Comparison of ENCODE assay signal across 1 cellular context in the genomic region with DNA sequence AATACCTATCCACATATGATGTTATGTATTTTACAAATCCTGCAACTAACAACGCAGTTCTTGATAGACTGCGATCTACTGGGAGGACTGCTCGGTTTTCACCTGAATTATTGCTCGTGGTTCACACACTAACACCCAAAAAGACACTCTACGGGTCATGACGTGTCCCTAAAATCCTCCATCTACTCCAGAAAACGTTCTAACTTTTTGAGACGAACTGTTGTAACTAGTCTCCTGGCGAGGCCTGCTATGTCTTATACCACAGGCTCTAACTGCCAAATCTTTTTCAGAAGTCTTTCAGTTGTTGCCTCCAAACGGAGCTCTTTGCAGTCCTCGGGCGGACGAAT.
TF ChIP-seq lines count a peak whose summit lies in the region.

No MANE protein-coding gene starts in this region.

TF ChIP-seq in SK-N-SH, 30 proteins besides CTCF, POLR2A, EP300 and RAD21 (continued from another document):
- TF ChIP-seq, protein P1, sequence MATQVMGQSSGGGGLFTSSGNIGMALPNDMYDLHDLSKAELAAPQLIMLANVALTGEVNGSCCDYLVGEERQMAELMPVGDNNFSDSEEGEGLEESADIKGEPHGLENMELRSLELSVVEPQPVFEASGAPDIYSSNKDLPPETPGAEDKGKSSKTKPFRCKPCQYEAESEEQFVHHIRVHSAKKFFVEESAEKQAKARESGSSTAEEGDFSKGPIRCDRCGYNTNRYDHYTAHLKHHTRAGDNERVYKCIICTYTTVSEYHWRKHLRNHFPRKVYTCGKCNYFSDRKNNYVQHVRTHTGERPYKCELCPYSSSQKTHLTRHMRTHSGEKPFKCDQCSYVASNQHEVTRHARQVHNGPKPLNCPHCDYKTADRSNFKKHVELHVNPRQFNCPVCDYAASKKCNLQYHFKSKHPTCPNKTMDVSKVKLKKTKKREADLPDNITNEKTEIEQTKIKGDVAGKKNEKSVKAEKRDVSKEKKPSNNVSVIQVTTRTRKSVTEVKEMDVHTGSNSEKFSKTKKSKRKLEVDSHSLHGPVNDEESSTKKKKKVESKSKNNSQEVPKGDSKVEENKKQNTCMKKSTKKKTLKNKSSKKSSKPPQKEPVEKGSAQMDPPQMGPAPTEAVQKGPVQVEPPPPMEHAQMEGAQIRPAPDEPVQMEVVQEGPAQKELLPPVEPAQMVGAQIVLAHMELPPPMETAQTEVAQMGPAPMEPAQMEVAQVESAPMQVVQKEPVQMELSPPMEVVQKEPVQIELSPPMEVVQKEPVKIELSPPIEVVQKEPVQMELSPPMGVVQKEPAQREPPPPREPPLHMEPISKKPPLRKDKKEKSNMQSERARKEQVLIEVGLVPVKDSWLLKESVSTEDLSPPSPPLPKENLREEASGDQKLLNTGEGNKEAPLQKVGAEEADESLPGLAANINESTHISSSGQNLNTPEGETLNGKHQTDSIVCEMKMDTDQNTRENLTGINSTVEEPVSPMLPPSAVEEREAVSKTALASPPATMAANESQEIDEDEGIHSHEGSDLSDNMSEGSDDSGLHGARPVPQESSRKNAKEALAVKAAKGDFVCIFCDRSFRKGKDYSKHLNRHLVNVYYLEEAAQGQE (IDR thresholded peaks at IDR 0.05; ENCODE audit: low read depth, low read length) = no peak
- TF ChIP-seq NRF1 (IDR thresholded peaks at IDR 0.05; ENCODE audit: low read depth, low read length) (no peak), GABPA (IDR thresholded peaks at IDR 0.05; ENCODE audit: low read depth) (no peak), TEAD4 (IDR thresholded peaks at IDR 0.05; ENCODE audit: borderline replicate concordance, insufficient read depth) (no peak), TAF1 (IDR thresholded peaks at IDR 0.05; ENCODE audit: borderline replicate concordance, low read depth, low read length) (no peak), NFIC (IDR thresholded peaks at IDR 0.05; ENCODE audit: borderline replicate concordance) (no peak), RFX5 (IDR thresholded peaks at IDR 0.05; ENCODE audit: low read length) (no peak), EZH2phosphoT487 (IDR thresholded peaks at IDR 0.05; ENCODE audit: borderline replicate concordance, low read depth) (no peak), SIN3A (IDR thresholded peaks at IDR 0.05; ENCODE audit: borderline replicate concordance, low read depth, low read length) (no peak), ELF1 (IDR thresholded peaks at IDR 0.05) (no peak), FOXJ3 (CRISPR knock-in tag; IDR thresholded peaks at IDR 0.05) (no peak)
- TF ChIP-seq, protein P2, sequence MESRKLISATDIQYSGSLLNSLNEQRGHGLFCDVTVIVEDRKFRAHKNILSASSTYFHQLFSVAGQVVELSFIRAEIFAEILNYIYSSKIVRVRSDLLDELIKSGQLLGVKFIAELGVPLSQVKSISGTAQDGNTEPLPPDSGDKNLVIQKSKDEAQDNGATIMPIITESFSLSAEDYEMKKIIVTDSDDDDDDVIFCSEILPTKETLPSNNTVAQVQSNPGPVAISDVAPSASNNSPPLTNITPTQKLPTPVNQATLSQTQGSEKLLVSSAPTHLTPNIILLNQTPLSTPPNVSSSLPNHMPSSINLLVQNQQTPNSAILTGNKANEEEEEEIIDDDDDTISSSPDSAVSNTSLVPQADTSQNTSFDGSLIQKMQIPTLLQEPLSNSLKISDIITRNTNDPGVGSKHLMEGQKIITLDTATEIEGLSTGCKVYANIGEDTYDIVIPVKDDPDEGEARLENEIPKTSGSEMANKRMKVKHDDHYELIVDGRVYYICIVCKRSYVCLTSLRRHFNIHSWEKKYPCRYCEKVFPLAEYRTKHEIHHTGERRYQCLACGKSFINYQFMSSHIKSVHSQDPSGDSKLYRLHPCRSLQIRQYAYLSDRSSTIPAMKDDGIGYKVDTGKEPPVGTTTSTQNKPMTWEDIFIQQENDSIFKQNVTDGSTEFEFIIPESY (IDR thresholded peaks at IDR 0.05; ENCODE audit: borderline replicate concordance, low read depth) = no peak
- TF ChIP-seq, protein P3, sequence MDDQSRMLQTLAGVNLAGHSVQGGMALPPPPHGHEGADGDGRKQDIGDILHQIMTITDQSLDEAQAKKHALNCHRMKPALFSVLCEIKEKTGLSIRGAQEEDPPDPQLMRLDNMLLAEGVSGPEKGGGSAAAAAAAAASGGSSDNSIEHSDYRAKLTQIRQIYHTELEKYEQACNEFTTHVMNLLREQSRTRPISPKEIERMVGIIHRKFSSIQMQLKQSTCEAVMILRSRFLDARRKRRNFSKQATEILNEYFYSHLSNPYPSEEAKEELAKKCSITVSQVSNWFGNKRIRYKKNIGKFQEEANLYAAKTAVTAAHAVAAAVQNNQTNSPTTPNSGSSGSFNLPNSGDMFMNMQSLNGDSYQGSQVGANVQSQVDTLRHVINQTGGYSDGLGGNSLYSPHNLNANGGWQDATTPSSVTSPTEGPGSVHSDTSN (IDR thresholded peaks at IDR 0.05) = no peak
